20 cellular contexts compared by ENCODE assay signal in genomic region chr14:53696217-53696965, GRCh38.
A peak's percentile ranks its signal among the peaks of the same experiment; 100 is the strongest.
DNase-seq lines count a peak whose midpoint lies in the region; ATAC-seq, FAIRE-seq and TF ChIP-seq lines count a peak whose summit lies in the region.
"Had no signal": no experiment of that assay in that cellular context is flagged by ENCODE, and none has a peak within 500 bp of the region (broad histone marks: within the 10 kb centered on the region; RNA-seq: fewer than 3 reads in every experiment).

No MANE protein-coding gene starts in this region.

- SMC1A ChIA-PET in GM12878 (lab: Charles Lee; ENCODE audit: uncharacterized antibody, unreplicated experiment), result interaction anchor here (1.0 to 1.1 kb wide), 3 partner anchors 53 to 82 kb away, joined by 3 to 5 read pairs (median 3); no protein-coding TSS in a partner anchor

- POLR2A ChIA-PET in GM12878 (lab: Charles Lee), result no interaction called here

- 38% methylated on average over 3 of the region's 3 CpGs for WGBS in GM12878 (ENCODE audit: insufficient coverage, insufficient replicate concordance, low lambda C conversion rate, missing lambda C conversion rate)

- TF ChIP-seq CTCF in GM12878 (IDR thresholded peaks at IDR 0.05 in 2 of 3, conservative IDR thresholded peaks at IDR 0.05 in 1 of 3; ENCODE audit: control insufficient read depth in 2 of 3, extremely low read depth in 1 of 3, insufficient read depth in 1 of 3, low read depth in 3 of 3, low read length in 3 of 3), result no peak
- TF ChIP-seq CTCF in left lung (IDR thresholded peaks at IDR 0.05), result no peak

- H3K4me3 ChIP-seq in GM12878, result no peak overlapping the region
- no peak overlapping the region for H3K4me3 ChIP-seq in left lung

- no peak overlapping the region for H3K9ac ChIP-seq in GM12878 (ENCODE audit: control insufficient read depth, insufficient read depth, low read length)
- H3K9ac ChIP-seq: parathyroid adenoma had no signal

- no peak overlapping the region for H3K27ac ChIP-seq in GM12878 (ENCODE audit: control insufficient read depth, insufficient read depth)
- H3K27ac ChIP-seq in left lung, result no peak overlapping the region
- H3K27ac ChIP-seq: parathyroid adenoma had no signal

- peaks cover 11% of the 10 kb centered on the region for H3K9me3 Mint-ChIP-seq in activated T-cell treated with anti-CD3 and anti-CD28 coated beads, Interleukin-2, amount 50 U/mL, for 4 hours

- H2AFZ ChIP-seq in GM12878 (ENCODE audit: control insufficient read depth, low read depth, low read length), result no peak overlapping the region
- H2AFZ ChIP-seq: parathyroid adenoma had no signal

- TF ChIP-seq POLR2A in GM12878 (IDR thresholded peaks at IDR 0.05; ENCODE audit: low read depth, low read length), result no peak

- H3K4me1 Mint-ChIP-seq in activated T-cell treated with anti-CD3 and anti-CD28 coated beads, Interleukin-2, amount 50 U/mL, for 4 hours (ENCODE audit: low read depth), result no peaks in the 10 kb centered on the region
- H3K4me1 Mint-ChIP-seq: naive thymus-derived CD8-positive, alpha-beta T cell had no signal

- DNase-seq in Daoy (ENCODE audit: low read depth) (peak; percentile 8), NCI-H226 (peak; percentile 47), GM12878 (ENCODE audit: low read depth, low spot score) (no peak), left lung (no peak), KBM-7 (no peak), DMS153 treated with DMSO at 0.1 percent for 48 hours (lab: John Stamatoyannopoulos, UW; ENCODE audit: unreplicated experiment) (no peak)
- DNase-seq in activated T-cell treated with anti-CD3 and anti-CD28 coated beads, Interleukin-2, amount 50 U/mL, for 4 hours, result no peak
- DNase-seq: activated CD4-positive, alpha-beta T cell treated with anti-CD3 and anti-CD28 coated beads for 48 hours; activated CD8-positive, alpha-beta memory T cell treated with anti-CD3 and anti-CD28 coated beads, Interleukin-2, amount 50 U/mL, for 48 hours; anterior cingulate cortex; GDM1; GOT3; naive thymus-derived CD8-positive, alpha-beta T cell; NCI-H1436; OCI-M1; stimulated activated CD4-positive, alpha-beta T cell treated with anti-CD3 and anti-CD28 coated beads, Interleukin-2, amount 100 ng/mL, for 48 hours had no signal

- intact Hi-C loops in GM12878 (cut with micrococcal nuclease; ENCODE audit: unreplicated experiment), result no loop called here
- intact Hi-C loops in left lung (cut with DNase I), result no loop called here

- H3K27me3 Mint-ChIP-seq in activated T-cell treated with anti-CD3 and anti-CD28 coated beads, Interleukin-2, amount 50 U/mL, for 4 hours (ENCODE audit: low read depth), result peaks cover 2% of the 10 kb centered on the region
- H3K27me3 Mint-ChIP-seq: naive thymus-derived CD8-positive, alpha-beta T cell had no signal

- no peak for TF ChIP-seq EP300 in GM12878 (IDR thresholded peaks at IDR 0.05; ENCODE audit: borderline replicate concordance in 1 of 2, control insufficient read depth in 1 of 2, low read depth in 2 of 2, low read length in 2 of 2)

- no peak overlapping the region for H3K4me2 ChIP-seq in GM12878 (ENCODE audit: control insufficient read depth, insufficient read depth)

- RAD21 ChIA-PET in GM12878 (lab: Charles Lee; ENCODE audit: unreplicated experiment), result interaction anchor here (1.0 kb wide), 1 partner anchor 67 kb away, joined by 3 read pairs; no protein-coding TSS in a partner anchor

- FAIRE-seq in GM12878 (lab: Jason Lieb, UNC), result no peak
- FAIRE-seq: GM12892 had no signal

- H4K20me1 ChIP-seq in GM12878 (ENCODE audit: control insufficient read depth, insufficient read depth), result no peaks in the 10 kb centered on the region

- no peaks in the 10 kb centered on the region for H3K36me3 Mint-ChIP-seq in activated T-cell treated with anti-CD3 and anti-CD28 coated beads, Interleukin-2, amount 50 U/mL, for 4 hours (ENCODE audit: insufficient read depth)

- peaks cover 11% of the 10 kb centered on the region for H3K4me1 ChIP-seq in GM12878 (ENCODE audit: control insufficient read depth, insufficient read depth, low read length)
- H3K4me1 ChIP-seq in left lung, result no peaks in the 10 kb centered on the region
- H3K4me1 ChIP-seq: parathyroid adenoma had no signal

- no peaks in the 10 kb centered on the region for H3K36me3 ChIP-seq in GM12878 (ENCODE audit: control insufficient read depth in 2 of 2, insufficient read depth in 2 of 2, low read length in 1 of 2)
- no peaks in the 10 kb centered on the region for H3K36me3 ChIP-seq in left lung

- no peak overlapping the region for H3K4me3 Mint-ChIP-seq in activated T-cell treated with anti-CD3 and anti-CD28 coated beads, Interleukin-2, amount 50 U/mL, for 4 hours
- H3K4me3 Mint-ChIP-seq: naive thymus-derived CD8-positive, alpha-beta T cell had no signal

- BruUV-seq in GM12878 (replicated peaks; lab: Mats Ljungman, UMichigan), result no TSS peak

- in situ Hi-C loops in GM12878 (cut with MboI), result no loop called here
- in situ Hi-C loops in KBM-7 (cut with MboI; ENCODE audit: low pct_unique_long_range_greater_than_20kb, low sequenced_read_pairs), result no loop called here

- TF ChIP-seq RAD21 in GM12878 (IDR thresholded peaks at IDR 0.05; ENCODE audit: insufficient read depth, low read depth, low read length), result no peak

- CTCF ChIA-PET in GM12878 (lab: Yijun Ruan, JAX), result interaction anchor here (0.6 to 0.7 kb wide), 3 partner anchors 22 to 1502 kb away, joined by 3 read pairs; no protein-coding TSS in a partner anchor

- H3K27me3 ChIP-seq in GM12878 (replicated peaks in 1 of 2; ENCODE audit: control insufficient read depth in 2 of 2, insufficient read depth in 2 of 2, low read length in 1 of 2) (no peaks in the 10 kb centered on the region), left lung (no peaks in the 10 kb centered on the region)

- no peak for ATAC-seq in GM12878
- ATAC-seq in left lung, result peak; percentile 85
- ATAC-seq in activated T-cell treated with anti-CD3 and anti-CD28 coated beads, Interleukin-2, amount 50 U/mL, for 4 hours, result no peak
- ATAC-seq in GM19324 (IDR thresholded peaks at IDR 0.05; ENCODE audit: low FRiP score, unreplicated experiment), result no peak
- ATAC-seq: naive thymus-derived CD8-positive, alpha-beta T cell; SK-N-SH treated with all-trans-retinoic acid at 6 μM for 48 hours had no signal

- H3K9me3 ChIP-seq in GM12878 (replicated peaks; ENCODE audit: control insufficient read depth, insufficient read depth, low read length) (no peaks in the 10 kb centered on the region), left lung (no peaks in the 10 kb centered on the region)

- no peaks in the 10 kb centered on the region for H3K79me2 ChIP-seq in GM12878 (ENCODE audit: control insufficient read depth, insufficient read depth, low read length)
- H3K79me2 ChIP-seq: parathyroid adenoma had no signal

TF ChIP-seq in GM12878, 131 proteins besides CTCF, POLR2A, EP300 and RAD21:
- TF ChIP-seq REST (IDR thresholded peaks at IDR 0.05; ENCODE audit: low read depth, low read length) (peak; percentile 48; the same call in 1 of the 2 replicates), MTA3 (IDR thresholded peaks at IDR 0.05; ENCODE audit: borderline replicate concordance, low read length) (no peak)

Comparison
In these comparisons a context has a peak if more than half of its experiments do, and no peak if none do; other contexts are left out.
1. DNase-seq: peak in Daoy (single experiment) and NCI-H226 (single experiment); none in GM12878 (single experiment), left lung (0 of 2), KBM-7 (single experiment), activated T-cell treated with anti-CD3 and anti-CD28 coated beads, Interleukin-2, amount 50 U/mL, for 4 hours (single experiment) and DMS153 treated with DMSO at 0.1 percent for 48 hours (single experiment).